In the genomic region with DNA sequence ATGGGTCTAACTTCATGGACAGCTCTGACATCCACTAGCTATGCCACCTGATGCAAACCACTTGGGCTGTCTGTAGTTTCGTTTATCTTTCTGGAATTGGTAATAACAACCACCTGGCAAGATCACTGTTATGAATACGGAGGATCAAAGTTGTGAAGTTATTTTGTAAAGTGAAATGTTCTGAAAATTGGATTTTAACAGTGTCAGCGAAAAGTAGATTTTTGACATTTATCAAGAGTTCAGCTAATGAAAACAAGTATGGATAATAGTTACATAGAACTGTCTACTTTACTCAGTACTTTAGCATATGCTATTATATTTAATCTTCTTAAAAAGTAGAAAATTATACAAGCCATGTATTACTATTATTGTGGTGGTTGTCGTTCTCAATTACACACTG, we compare ENCODE assay signal across 17 cellular contexts.
DNase-seq lines count a peak whose midpoint lies in the region; ATAC-seq and TF ChIP-seq lines count a peak whose summit lies in the region.
"Had no signal": no experiment of that assay in that cellular context is flagged by ENCODE, and none has a peak within 500 bp of the region (broad histone marks: within the 10 kb centered on the region; RNA-seq: fewer than 3 reads in every experiment).

No MANE protein-coding gene starts in this region.

- no peaks in the 10 kb centered on the region for H3K36me3 Mint-ChIP-seq in activated naive CD4-positive, alpha-beta T cell treated with anti-CD3 and anti-CD28 coated beads, Interleukin-2, amount 50 U/mL, for 24 hours
- H3K36me3 Mint-ChIP-seq in activated CD4-positive, alpha-beta memory T cell treated with anti-CD3 and anti-CD28 coated beads for 36 hours, result peaks cover 41% of the 10 kb centered on the region
- H3K36me3 Mint-ChIP-seq: CD4-positive, CD25-positive, alpha-beta regulatory T cell had no signal

- CTCF ChIA-PET in activated CD4-positive, alpha-beta memory T cell treated with anti-CD3 and anti-CD28 coated beads for 36 hours (lab: Charles Lee), result interaction anchor here (1.8 to 2.9 kb wide), 2 partner anchors 59 to 303 kb away, joined by 8 to 12 read pairs; no protein-coding TSS in a partner anchor

- no peak for TF ChIP-seq CTCF in ascending aorta (IDR thresholded peaks at IDR 0.05)

- peak overlapping the region; percentile 7 for H3K4me3 ChIP-seq in effector memory CD4-positive, alpha-beta T cell (ENCODE audit: insufficient read depth, low read depth, low read length, poor library complexity, severe bottlenecking)
- H3K4me3 ChIP-seq in ascending aorta, result peak overlapping the region in 1 of 2 donors; percentile 3
- H3K4me3 ChIP-seq: esophagus squamous epithelium, gastrocnemius medialis, uterus had no signal

- peak overlapping the region; percentile 68 for H3K4me3 Mint-ChIP-seq in activated naive CD4-positive, alpha-beta T cell treated with anti-CD3 and anti-CD28 coated beads, Interleukin-2, amount 50 U/mL, for 24 hours
- H3K4me3 Mint-ChIP-seq in activated CD4-positive, alpha-beta memory T cell treated with anti-CD3 and anti-CD28 coated beads for 36 hours, result peak overlapping the region; percentile 80
- H3K4me3 Mint-ChIP-seq: CD4-positive, CD25-positive, alpha-beta regulatory T cell; neural crest cell had no signal

- peak overlapping the region; percentile 1 for H3K27ac Mint-ChIP-seq in activated naive CD4-positive, alpha-beta T cell treated with anti-CD3 and anti-CD28 coated beads, Interleukin-2, amount 50 U/mL, for 24 hours
- H3K27ac Mint-ChIP-seq in activated CD4-positive, alpha-beta memory T cell treated with anti-CD3 and anti-CD28 coated beads for 36 hours, result peak overlapping the region; percentile 89
- H3K27ac Mint-ChIP-seq: CD4-positive, CD25-positive, alpha-beta regulatory T cell had no signal

- no peaks in the 10 kb centered on the region for H3K9me3 ChIP-seq in effector memory CD4-positive, alpha-beta T cell (ENCODE audit: control insufficient read depth, low read length)
- H3K9me3 ChIP-seq in ascending aorta, result no peaks in the 10 kb centered on the region
- H3K9me3 ChIP-seq: esophagus squamous epithelium, gastrocnemius medialis, uterus had no signal

- H3K4me1 ChIP-seq in effector memory CD4-positive, alpha-beta T cell (ENCODE audit: control insufficient read depth, insufficient read depth, low read length, poor library complexity, severe bottlenecking), result peaks cover 3% of the 10 kb centered on the region
- H3K4me1 ChIP-seq in ascending aorta, result no peaks in the 10 kb centered on the region
- H3K4me1 ChIP-seq: esophagus squamous epithelium, gastrocnemius medialis, uterus had no signal

- peak overlapping the region; percentile 38 for H3K27ac ChIP-seq in effector memory CD4-positive, alpha-beta T cell (ENCODE audit: insufficient read depth, low read length, poor library complexity, severe bottlenecking)
- no peak overlapping the region for H3K27ac ChIP-seq in ascending aorta
- H3K27ac ChIP-seq: brain microvascular endothelial cell, esophagus squamous epithelium, gastrocnemius medialis, uterus had no signal

- intact Hi-C loops in activated CD4-positive, alpha-beta memory T cell treated with anti-CD3 and anti-CD28 coated beads for 36 hours (cut with micrococcal nuclease), result no loop called here
- intact Hi-C loops in ascending aorta (cut with DNase I), result no loop called here

- DNase-seq in activated naive CD4-positive, alpha-beta T cell treated with Interleukin-2 at 50 U/mL for 16 hours, result no peak
- DNase-seq in activated CD4-positive, alpha-beta memory T cell treated with anti-CD3 and anti-CD28 coated beads for 36 hours, result no peak
- no peak for DNase-seq in effector memory CD4-positive, alpha-beta T cell
- DNase-seq in DMS79 (lab: John Stamatoyannopoulos, UW) (no peak), ascending aorta (ENCODE audit: low spot score in 2 of 2) (no peak)
- DNase-seq: brain microvascular endothelial cell; CD4-positive, CD25-positive, alpha-beta regulatory T cell; esophagus squamous epithelium; gastrocnemius medialis; hippocampal formation; left ventricle myocardium superior; midbrain; NCI-H187 treated with DMSO at 0.1 percent for 48 hours; uterus had no signal

- H3K9me3 Mint-ChIP-seq in activated naive CD4-positive, alpha-beta T cell treated with anti-CD3 and anti-CD28 coated beads, Interleukin-2, amount 50 U/mL, for 24 hours, result no peaks in the 10 kb centered on the region
- no peaks in the 10 kb centered on the region for H3K9me3 Mint-ChIP-seq in activated CD4-positive, alpha-beta memory T cell treated with anti-CD3 and anti-CD28 coated beads for 36 hours
- H3K9me3 Mint-ChIP-seq: CD4-positive, CD25-positive, alpha-beta regulatory T cell; neural crest cell had no signal

- ATAC-seq in HG02973 (IDR thresholded peaks at IDR 0.05; ENCODE audit: unreplicated experiment), result no peak
- ATAC-seq: gastrocnemius medialis, left ventricle myocardium superior had no signal

- H3K4me1 Mint-ChIP-seq in activated naive CD4-positive, alpha-beta T cell treated with anti-CD3 and anti-CD28 coated beads, Interleukin-2, amount 50 U/mL, for 24 hours, result peaks cover 10% of the 10 kb centered on the region
- H3K4me1 Mint-ChIP-seq in activated CD4-positive, alpha-beta memory T cell treated with anti-CD3 and anti-CD28 coated beads for 36 hours (ENCODE audit: low read depth), result peaks cover 50% of the 10 kb centered on the region
- H3K4me1 Mint-ChIP-seq: CD4-positive, CD25-positive, alpha-beta regulatory T cell had no signal

- no peaks in the 10 kb centered on the region for H3K36me3 ChIP-seq in effector memory CD4-positive, alpha-beta T cell (ENCODE audit: control insufficient read depth, insufficient read depth, low read length)
- no peaks in the 10 kb centered on the region for H3K36me3 ChIP-seq in ascending aorta
- H3K36me3 ChIP-seq: brain microvascular endothelial cell, esophagus squamous epithelium, gastrocnemius medialis, uterus had no signal

- H3K27me3 Mint-ChIP-seq in activated naive CD4-positive, alpha-beta T cell treated with anti-CD3 and anti-CD28 coated beads, Interleukin-2, amount 50 U/mL, for 24 hours, result no peaks in the 10 kb centered on the region
- H3K27me3 Mint-ChIP-seq in activated CD4-positive, alpha-beta memory T cell treated with anti-CD3 and anti-CD28 coated beads for 36 hours, result no peaks in the 10 kb centered on the region

- no peaks in the 10 kb centered on the region for H3K27me3 ChIP-seq in effector memory CD4-positive, alpha-beta T cell (replicated peaks; ENCODE audit: control insufficient read depth, insufficient read depth, low read length, poor library complexity, severe bottlenecking)
- no peaks in the 10 kb centered on the region for H3K27me3 ChIP-seq in ascending aorta
- H3K27me3 ChIP-seq: brain microvascular endothelial cell, gastrocnemius medialis, uterus had no signal

- POLR2A ChIA-PET in activated CD4-positive, alpha-beta memory T cell treated with anti-CD3 and anti-CD28 coated beads for 36 hours (lab: Charles Lee), result interaction anchor here (2.3 kb wide), 1 partner anchor 14 kb away, joined by 6 read pairs; no protein-coding TSS in a partner anchor
